Comparison of ENCODE assay signal across 8 cellular contexts in the genomic region with DNA sequence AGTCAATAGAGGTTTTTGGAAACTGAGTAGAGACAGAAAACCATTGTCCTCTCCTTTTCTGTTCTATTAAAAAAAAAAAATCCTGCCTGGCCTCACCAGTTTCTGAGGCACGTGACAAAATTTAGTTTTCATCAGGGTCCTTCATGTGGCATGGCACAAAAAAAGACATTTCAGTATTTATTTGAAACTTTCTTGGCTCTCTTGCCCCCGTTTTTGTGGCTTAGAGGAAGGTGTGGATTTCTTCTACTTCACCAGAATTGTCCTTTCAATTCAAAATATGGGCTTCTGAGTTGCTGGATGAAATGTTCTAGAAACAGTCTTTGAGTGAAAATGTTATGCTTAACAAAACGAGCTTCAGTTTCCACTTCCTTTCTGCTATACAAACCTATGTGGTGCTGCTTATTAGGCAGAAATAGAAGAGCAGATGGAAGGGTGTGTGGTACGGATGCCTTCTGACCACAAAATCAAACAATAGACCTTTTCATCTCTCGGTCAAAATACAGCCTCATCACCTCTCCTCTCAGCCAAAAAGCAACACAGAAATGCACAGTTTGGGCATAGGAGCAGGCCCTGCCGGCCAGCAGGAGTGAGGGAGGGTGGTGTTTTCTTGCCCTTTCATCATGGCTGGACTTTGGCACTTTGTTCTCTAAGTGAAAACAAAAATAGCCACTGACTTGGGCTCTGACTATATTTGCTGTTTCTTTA.
DNase-seq lines count a peak whose midpoint lies in the region; ATAC-seq and TF ChIP-seq lines count a peak whose summit lies in the region.

No MANE protein-coding gene starts in this region.

- peak overlapping the region; percentile 35 for H3K4me3 Mint-ChIP-seq in activated naive CD4-positive, alpha-beta T cell treated with anti-CD3 and anti-CD28 coated beads for 36 hours
- H3K4me3 Mint-ChIP-seq in nephron progenitor cell = no peak overlapping the region

- DNase-seq in activated naive CD4-positive, alpha-beta T cell treated with anti-CD3 and anti-CD28 coated beads for 36 hours = no peak
- DNase-seq in activated naive CD4-positive, alpha-beta T cell treated with Interleukin-2 at 50 U/mL for 16 hours = no peak
- no peak for DNase-seq in esophagus squamous epithelium (lab: John Stamatoyannopoulos, UW)
- DNase-seq in upper lobe of right lung = no peak
- no peak for DNase-seq in activated gamma-delta T cell treated with Interleukin-2 at 50 U/mL for 16 hours
- no peak for DNase-seq in SIG-M5 treated with dmso at 0.1 percent for 504 hours (lab: John Stamatoyannopoulos, UW; ENCODE audit: unreplicated experiment)
- DNase-seq in nephron progenitor cell = no peak

- TF ChIP-seq POLR2A in esophagus squamous epithelium (IDR thresholded peaks at IDR 0.05) = no peak

- TF ChIP-seq CTCF in esophagus squamous epithelium (IDR thresholded peaks at IDR 0.05) (no peak), upper lobe of right lung (IDR thresholded peaks at IDR 0.05) (no peak), nephron progenitor cell (IDR thresholded peaks at IDR 0.05) (no peak)

- H3K9me3 ChIP-seq in esophagus squamous epithelium = no peaks in the 10 kb centered on the region
- no peaks in the 10 kb centered on the region for H3K9me3 ChIP-seq in upper lobe of right lung

- ATAC-seq in HG03432 (IDR thresholded peaks at IDR 0.05; ENCODE audit: unreplicated experiment) (peak; percentile 24), upper lobe of right lung (no peak)

- H3K4me3 ChIP-seq in esophagus squamous epithelium (no peak overlapping the region), upper lobe of right lung (no peak overlapping the region)

- H3K27ac Mint-ChIP-seq in activated naive CD4-positive, alpha-beta T cell treated with anti-CD3 and anti-CD28 coated beads for 36 hours = no peak overlapping the region
- no peak overlapping the region for H3K27ac Mint-ChIP-seq in nephron progenitor cell

- H3K9me3 Mint-ChIP-seq in activated naive CD4-positive, alpha-beta T cell treated with anti-CD3 and anti-CD28 coated beads for 36 hours = no peaks in the 10 kb centered on the region
- peaks cover 13% of the 10 kb centered on the region for H3K9me3 Mint-ChIP-seq in nephron progenitor cell

- peaks cover 46% of the 10 kb centered on the region for H3K27me3 Mint-ChIP-seq in activated naive CD4-positive, alpha-beta T cell treated with anti-CD3 and anti-CD28 coated beads for 36 hours (ENCODE audit: low read depth)
- H3K27me3 Mint-ChIP-seq in nephron progenitor cell (ENCODE audit: low read depth, poor library complexity) = peaks cover 23% of the 10 kb centered on the region

- no peaks in the 10 kb centered on the region for H3K36me3 ChIP-seq in esophagus squamous epithelium
- no peaks in the 10 kb centered on the region for H3K36me3 ChIP-seq in upper lobe of right lung

- WGBS in esophagus squamous epithelium, 2 donors = 45 to 60% methylated on average over 6 of the region's 6 CpGs

- intact Hi-C loops in activated naive CD4-positive, alpha-beta T cell treated with anti-CD3 and anti-CD28 coated beads for 36 hours (cut with micrococcal nuclease) = loop anchor here (5.0 to 10.0 kb wide), 3 partner anchors 51 to 593 kb away; no protein-coding TSS in a partner anchor
- intact Hi-C loops in esophagus squamous epithelium (cut with DNase I) (no loop called here), upper lobe of right lung (cut with DNase I) (no loop called here)

- H3K4me1 Mint-ChIP-seq in activated naive CD4-positive, alpha-beta T cell treated with anti-CD3 and anti-CD28 coated beads for 36 hours (ENCODE audit: low read depth) = peaks cover 54% of the 10 kb centered on the region
- H3K4me1 Mint-ChIP-seq in nephron progenitor cell = peaks cover 35% of the 10 kb centered on the region

- H3K27ac ChIP-seq in esophagus squamous epithelium = peak overlapping the region in 3 of 4 donors; percentile 29 to 71 (median 54)
- peak overlapping the region; percentile 49 for H3K27ac ChIP-seq in upper lobe of right lung

- H3K4me1 ChIP-seq in esophagus squamous epithelium (peaks cover 0 to 31% (median 17%) of the 10 kb centered on the region in 3 donors), upper lobe of right lung (peaks cover 22% of the 10 kb centered on the region)

- no peaks in the 10 kb centered on the region for H3K36me3 Mint-ChIP-seq in activated naive CD4-positive, alpha-beta T cell treated with anti-CD3 and anti-CD28 coated beads for 36 hours (ENCODE audit: low read depth)
- H3K36me3 Mint-ChIP-seq in nephron progenitor cell (ENCODE audit: low read depth) = peaks cover 9% of the 10 kb centered on the region

- CTCF ChIA-PET in activated naive CD4-positive, alpha-beta T cell treated with anti-CD3 and anti-CD28 coated beads for 36 hours (lab: Charles Lee) = interaction anchor here (0.7 to 1.4 kb wide), 2 partner anchors 90 to 230 kb away, joined by 3 to 4 read pairs; a partner anchor contains a TSS

- no peaks in the 10 kb centered on the region for H3K27me3 ChIP-seq in esophagus squamous epithelium
- H3K27me3 ChIP-seq in upper lobe of right lung = no peaks in the 10 kb centered on the region
